19 cellular contexts compared by ENCODE assay signal in the genomic region with DNA sequence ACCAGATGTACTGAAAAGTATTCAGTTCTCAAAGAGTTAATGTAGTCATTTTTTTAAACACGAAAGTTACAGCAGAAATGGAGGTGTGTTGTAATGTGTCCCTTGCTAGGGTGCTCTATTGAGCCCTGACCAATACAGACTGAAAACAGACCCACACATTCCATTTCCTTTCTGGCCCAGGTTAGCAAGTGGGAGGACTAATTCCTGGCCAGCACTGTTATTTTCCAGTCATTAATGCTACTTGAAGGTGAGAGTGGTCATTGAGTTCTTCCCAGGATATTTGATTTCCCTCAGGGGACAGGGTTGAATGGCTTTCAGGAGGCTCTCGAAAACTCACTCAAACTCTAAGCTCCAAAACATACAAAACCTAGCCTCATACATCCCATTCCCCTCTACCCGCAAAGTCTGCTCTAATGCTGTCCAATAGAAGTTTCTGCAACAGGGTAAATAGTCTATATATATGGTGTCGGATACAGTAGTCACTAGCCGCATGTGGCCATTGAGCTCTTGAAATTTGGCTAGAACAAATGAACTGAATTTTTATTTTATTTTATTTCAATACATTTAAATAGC. TPM values are rescaled to one million over a fixed set of nuclear protein-coding genes. Genes with fewer than 3 reads are reported as not detected.
DNase-seq lines count a peak whose midpoint lies in the region; ATAC-seq and TF ChIP-seq lines count a peak whose summit lies in the region.
"Had no signal": no experiment of that assay in that cellular context is flagged by ENCODE, and none has a peak within 500 bp of the region (broad histone marks: within the 10 kb centered on the region; RNA-seq: fewer than 3 reads in every experiment).

No MANE protein-coding gene starts in this region.

- no peak overlapping the region for H3K4me3 ChIP-seq in thyroid gland (replicated peaks in 1 of 3)
- H3K4me3 ChIP-seq: GM23248 had no signal

- DNase-seq in NCI-H1417 (lab: John Stamatoyannopoulos, UW) (peak; percentile 37 to 85 (median 84)), NCI-H1417 treated with DMSO at 0.1 percent for 48 hours (lab: John Stamatoyannopoulos, UW) (no peak), NCI-H1092 treated with DMSO at 0.1 percent for 48 hours (lab: John Stamatoyannopoulos, UW) (peak; percentile 76), NCI-H345 treated with DMSO at 0.1 percent for 48 hours (lab: John Stamatoyannopoulos, UW; ENCODE audit: unreplicated experiment) (peak; percentile 36), thyroid gland (peak; percentile 45 to 53), GM19238 (ENCODE audit: insufficient read length, low spot score) (no peak)
- DNase-seq in activated T-cell treated with anti-CD3 and anti-CD28 coated beads, Interleukin-2, amount 50 U/mL, for 1 hour, result no peak
- DNase-seq: CD8-positive, alpha-beta memory T cell; GM23248; MV-4-11; NCI-H1930; T-helper 2 cell had no signal

- H3K36me3 ChIP-seq in thyroid gland, result no peaks in the 10 kb centered on the region

- WGBS in thyroid gland, 2 donors, result 19 to 30% methylated on average over 5 of the region's 5 CpGs

- no peaks in the 10 kb centered on the region for H3K27me3 ChIP-seq in thyroid gland

- no peak for TF ChIP-seq POLR2A in thyroid gland (IDR thresholded peaks at IDR 0.05)
- no peak for TF ChIP-seq POLR2A in GM18505 (IDR thresholded peaks at IDR 0.05; ENCODE audit: borderline replicate concordance, extremely low read depth, insufficient read depth, insufficient read length)

- no peak for ATAC-seq in GM18505 (IDR thresholded peaks at IDR 0.05; ENCODE audit: unreplicated experiment)
- ATAC-seq: HCT116 had no signal

- intact Hi-C loops in thyroid gland (cut with DNase I), result no loop called here

- no peak overlapping the region for H3K27ac ChIP-seq in thyroid gland
- H3K27ac ChIP-seq: 22Rv1, GM23248 had no signal

- H3K9me3 ChIP-seq in thyroid gland, result no peaks in the 10 kb centered on the region

- no peak for TF ChIP-seq CTCF in thyroid gland (IDR thresholded peaks at IDR 0.05)

- peaks cover 10 to 36% of the 10 kb centered on the region in 2 donors for H3K4me1 ChIP-seq in thyroid gland

RNA-seq across cellular contexts. Expression of gene LRRC52, which starts 6.2 kb away (rescaled TPM):
- total RNA-seq in thyroid gland, result under 1 TPM in 1 of 4 donors, not detected in 3; 0.27 TPM
- total RNA-seq: CD8-positive, alpha-beta memory T cell; GM23248; HT-29; NCI-H460; OCI-LY7; RPMI7951 had no signal

Comparison
In these comparisons a context has a peak if more than half of its experiments do, and no peak if none do; other contexts are left out.
1. DNase-seq: peak in NCI-H1417 (3 of 3), NCI-H1092 treated with DMSO at 0.1 percent for 48 hours (single experiment), NCI-H345 treated with DMSO at 0.1 percent for 48 hours (single experiment) and thyroid gland (2 of 2); none in NCI-H1417 treated with DMSO at 0.1 percent for 48 hours (single experiment), activated T-cell treated with anti-CD3 and anti-CD28 coated beads, Interleukin-2, amount 50 U/mL, for 1 hour (single experiment) and GM19238 (single experiment).